ENCODE assay signal across 29 cellular contexts in genomic region chr11:81573367-81573766, GRCh38.
"Had no signal": no experiment of that assay in that cellular context is flagged by ENCODE, and none has a peak within 500 bp of the region (broad histone marks: within the 10 kb centered on the region; RNA-seq: fewer than 3 reads in every experiment).

No MANE protein-coding gene starts in this region.

- ATAC-seq: activated CD4-positive, alpha-beta T cell treated with anti-CD3 and anti-CD28 coated beads for 36 hours; activated CD8-positive, alpha-beta memory T cell treated with anti-CD3 and anti-CD28 coated beads, Interleukin-2, amount 10 ng/mL, durations not matched to agents 7 days and 5 days; activated CD8-positive, alpha-beta T cell treated with anti-CD3 and anti-CD28 coated beads, Interleukin-2, amount 10 ng/mL, durations not matched to agents 7 days and 5 days; activated naive CD8-positive, alpha-beta T cell treated with anti-CD3 and anti-CD28 coated beads, Interleukin-2, amount 50 U/mL, for 24 hours; body of pancreas; effector memory CD8-positive, alpha-beta T cell; gastroesophageal sphincter; heart right ventricle had no signal

- H3K27me3 ChIP-seq: adrenal gland, body of pancreas, esophagus squamous epithelium, gastroesophageal sphincter, heart right ventricle, hepatocyte had no signal

- H3K9me3 ChIP-seq: body of pancreas, esophagus squamous epithelium, gastroesophageal sphincter, heart right ventricle had no signal

- DNase-seq: activated CD4-positive, alpha-beta memory T cell treated with anti-CD3 and anti-CD28 coated beads for 36 hours; activated CD4-positive, alpha-beta T cell treated with anti-CD3 and anti-CD28 coated beads for 36 hours; activated CD4-positive, alpha-beta T cell treated with anti-CD3 and anti-CD28 coated beads, Interleukin-2, amount 10 ng/mL, durations not matched to agents 24 days and 14 days; activated CD4-positive, CD25-positive, alpha-beta regulatory T cell; activated CD4-positive, CD25-positive, alpha-beta regulatory T cell treated with anti-CD3 and anti-CD28 coated beads, Interleukin-2, amount 50 U/mL, for 72 hours; activated CD8-positive, alpha-beta memory T cell treated with anti-CD3 and anti-CD28 coated beads, Interleukin-2, amount 10 ng/mL, durations not matched to agents 7 days and 5 days; activated CD8-positive, alpha-beta memory T cell treated with anti-CD3 and anti-CD28 coated beads, Interleukin-2, amount 50 U/mL, for 4 hours; activated CD8-positive, alpha-beta T cell treated with anti-CD3 and anti-CD28 coated beads, Interleukin-2, amount 10 ng/mL, durations not matched to agents 7 days and 5 days; activated effector memory CD4-positive, alpha-beta T cell treated with anti-CD3 and anti-CD28 coated beads, Interleukin-2, amount 50 U/mL, for 16 hours; activated naive CD4-positive, alpha-beta T cell treated with anti-CD3 and anti-CD28 coated beads for 36 hours; activated naive CD8-positive, alpha-beta T cell treated with anti-CD3 and anti-CD28 coated beads for 36 hours; activated naive CD8-positive, alpha-beta T cell treated with anti-CD3 and anti-CD28 coated beads, Interleukin-2, amount 50 U/mL, for 24 hours; activated T-cell treated with anti-CD3 and anti-CD28 coated beads, Interleukin-2, amount 50 U/mL, for 1 hour; activated T-cell treated with anti-CD3 and anti-CD28 coated beads, Interleukin-2, amount 50 U/mL, for 48 hours; adrenal gland; amygdala; aorta; body of pancreas; caudate nucleus; cortex of kidney; dermis blood vessel endothelial cell; effector CD4-positive, alpha-beta T cell; effector memory CD8-positive, alpha-beta T cell; esophagus squamous epithelium; foreskin melanocyte; heart right ventricle had no signal

- H3K4me3 ChIP-seq: adrenal gland, body of pancreas, esophagus squamous epithelium, gastroesophageal sphincter, heart right ventricle, hepatocyte had no signal

- H3K4me1 ChIP-seq: adrenal gland, body of pancreas, esophagus squamous epithelium, gastroesophageal sphincter, heart right ventricle had no signal

- H3K36me3 ChIP-seq: adrenal gland, esophagus squamous epithelium, gastroesophageal sphincter, heart right ventricle had no signal

- H3K27ac ChIP-seq: adrenal gland, body of pancreas, epithelial cell of prostate, esophagus squamous epithelium, gastroesophageal sphincter, heart right ventricle, hepatocyte had no signal
